28 cellular contexts compared by ENCODE assay signal in genomic region chr3:143835312-143835711, GRCh38.
"Had no signal": no experiment of that assay in that cellular context is flagged by ENCODE, and none has a peak within 500 bp of the region (broad histone marks: within the 10 kb centered on the region; RNA-seq: fewer than 3 reads in every experiment).

No MANE protein-coding gene starts in this region.

- H3K27me3 ChIP-seq: breast epithelium, MG63 had no signal

- H3K27ac ChIP-seq: breast epithelium, SK-N-MC, VCaP had no signal

- H3K36me3 ChIP-seq: breast epithelium, MG63 had no signal

- ATAC-seq: activated CD8-positive, alpha-beta T cell treated with anti-CD3 and anti-CD28 coated beads for 36 hours; Panc1; Right ventricle myocardium inferior; T-cell had no signal

- H3K9me3 Mint-ChIP-seq: activated CD4-positive, alpha-beta T cell treated with anti-CD3 and anti-CD28 coated beads, Interleukin-2, amount 10 ng/mL, durations not matched to agents 24 days and 14 days; activated CD8-positive, alpha-beta T cell treated with anti-CD3 and anti-CD28 coated beads for 36 hours; activated naive CD4-positive, alpha-beta T cell treated with anti-CD3 and anti-CD28 coated beads, Interleukin-2, amount 50 U/mL, for 24 hours; activated T-cell treated with anti-CD3 and anti-CD28 coated beads, Interleukin-2, amount 50 U/mL, for 24 hours; activated T-helper 2 cell treated with anti-CD3 and anti-CD28 coated beads, Interferon-gamma antibody, Interleukin-2, Interleukin-4, amounts not matched to agents 10 μg/mL and 5 μg/mL and 100 μg/mL, durations not matched to agents 14 hours and 24 hours and 36 hours; T-cell had no signal

- H3K27me3 Mint-ChIP-seq: activated CD8-positive, alpha-beta T cell treated with anti-CD3 and anti-CD28 coated beads for 36 hours; activated naive CD4-positive, alpha-beta T cell treated with anti-CD3 and anti-CD28 coated beads, Interleukin-2, amount 50 U/mL, for 24 hours; activated T-cell treated with anti-CD3 and anti-CD28 coated beads, Interleukin-2, amount 50 U/mL, for 24 hours; T-cell had no signal

- H3K4me3 Mint-ChIP-seq: activated CD4-positive, alpha-beta T cell treated with anti-CD3 and anti-CD28 coated beads, Interleukin-2, amount 10 ng/mL, durations not matched to agents 24 days and 14 days; activated CD8-positive, alpha-beta T cell treated with anti-CD3 and anti-CD28 coated beads for 36 hours; activated naive CD4-positive, alpha-beta T cell treated with anti-CD3 and anti-CD28 coated beads, Interleukin-2, amount 50 U/mL, for 24 hours; activated T-cell treated with anti-CD3 and anti-CD28 coated beads, Interleukin-2, amount 50 U/mL, for 24 hours; T-cell had no signal

- DNase-seq: activated CD4-positive, alpha-beta T cell treated with anti-CD3 and anti-CD28 coated beads, Interleukin-2, amount 10 ng/mL, durations not matched to agents 24 days and 14 days; activated CD8-positive, alpha-beta memory T cell treated with anti-CD3 and anti-CD28 coated beads, Interleukin-2, amount 50 U/mL, for 4 hours; activated CD8-positive, alpha-beta T cell treated with anti-CD3 and anti-CD28 coated beads for 36 hours; activated gamma-delta T cell treated with Interleukin-2 at 50 U/mL for 16 hours; activated T-cell treated with anti-CD3 and anti-CD28 coated beads, Interleukin-2, amount 50 U/mL, for 24 hours; aorta; central memory CD4-positive, alpha-beta T cell; MG63; MV-4-11; NCI-H1092 treated with DMSO at 0.1 percent for 48 hours; NCI-H1417 treated with DMSO at 0.1 percent for 48 hours; NCI-H1694; NCI-H2029; NCI-H2107; NCI-H2171 treated with DMSO at 0.1 percent for 48 hours; NCI-H226; NCI-H526; NCI-H774; OCI-M1; RPMI8226; T-cell had no signal

- H3K4me3 ChIP-seq: breast epithelium, MG63, SK-N-MC had no signal

- H3K9me3 ChIP-seq: breast epithelium, MG63 had no signal

- H3K27ac Mint-ChIP-seq: activated CD4-positive, alpha-beta T cell treated with anti-CD3 and anti-CD28 coated beads, Interleukin-2, amount 10 ng/mL, durations not matched to agents 24 days and 14 days; activated CD8-positive, alpha-beta T cell treated with anti-CD3 and anti-CD28 coated beads for 36 hours; activated naive CD4-positive, alpha-beta T cell treated with anti-CD3 and anti-CD28 coated beads, Interleukin-2, amount 50 U/mL, for 24 hours; activated T-cell treated with anti-CD3 and anti-CD28 coated beads, Interleukin-2, amount 50 U/mL, for 24 hours; activated T-helper 2 cell treated with anti-CD3 and anti-CD28 coated beads, Interferon-gamma antibody, Interleukin-2, Interleukin-4, amounts not matched to agents 10 μg/mL and 5 μg/mL and 100 μg/mL, durations not matched to agents 14 hours and 24 hours and 36 hours; T-cell had no signal
